Comparison of ENCODE assay signal across 36 cellular contexts in genomic region chr1:143651350-143651992, GRCh38.
"Had no signal": no experiment of that assay in that cellular context is flagged by ENCODE, and none has a peak within 500 bp of the region (broad histone marks: within the 10 kb centered on the region; RNA-seq: fewer than 3 reads in every experiment).

No MANE protein-coding gene starts in this region.

- H3K9me3 ChIP-seq: ascending aorta had no signal

- H3K4me1 Mint-ChIP-seq: activated B cell treated with CpG ODN at 0.5 μM for 24 hours; activated CD4-positive, alpha-beta T cell treated with anti-CD3 and anti-CD28 coated beads, Interleukin-2, amount 10 ng/mL, durations not matched to agents 24 days and 14 days; activated naive CD4-positive, alpha-beta T cell treated with anti-CD3 and anti-CD28 coated beads, Interleukin-2, amount 10 ng/mL, durations not matched to agents 7 days and 5 days; activated naive CD4-positive, alpha-beta T cell treated with anti-CD3 and anti-CD28 coated beads, Interleukin-2, amount 50 U/mL, for 24 hours; activated naive CD8-positive, alpha-beta T cell treated with anti-CD3 and anti-CD28 coated beads, Interleukin-2, amount 10 ng/mL, durations not matched to agents 7 days and 5 days; brain; central memory CD8-positive, alpha-beta T cell had no signal

- H3K27ac ChIP-seq: ascending aorta, cardiac muscle cell, VCaP had no signal

- H3K4me1 ChIP-seq: ascending aorta had no signal

- ATAC-seq: activated CD8-positive, alpha-beta T cell treated with anti-CD3 and anti-CD28 coated beads for 36 hours; activated naive CD8-positive, alpha-beta T cell treated with anti-CD3 and anti-CD28 coated beads, Interleukin-2, amount 50 U/mL, for 24 hours; activated T-cell treated with anti-CD3 and anti-CD28 coated beads, Interleukin-2, amount 50 U/mL, for 4 hours; activated T-cell treated with anti-CD3 and anti-CD28 coated beads, Interleukin-2, amount 50 U/mL, for 72 hours had no signal

- H3K27me3 ChIP-seq: ascending aorta had no signal

- H3K36me3 Mint-ChIP-seq: activated naive CD4-positive, alpha-beta T cell treated with anti-CD3 and anti-CD28 coated beads, Interleukin-2, amount 10 ng/mL, durations not matched to agents 7 days and 5 days; activated naive CD8-positive, alpha-beta T cell treated with anti-CD3 and anti-CD28 coated beads, Interleukin-2, amount 10 ng/mL, durations not matched to agents 7 days and 5 days; brain had no signal

- H3K4me3 Mint-ChIP-seq: activated B cell treated with CpG ODN at 0.5 μM for 24 hours; activated CD4-positive, alpha-beta memory T cell treated with anti-CD3 and anti-CD28 coated beads for 36 hours; activated CD4-positive, alpha-beta T cell treated with anti-CD3 and anti-CD28 coated beads, Interleukin-2, amount 10 ng/mL, durations not matched to agents 24 days and 14 days; activated CD8-positive, alpha-beta T cell treated with anti-CD3 and anti-CD28 coated beads for 36 hours; activated naive CD4-positive, alpha-beta T cell treated with anti-CD3 and anti-CD28 coated beads, Interleukin-2, amount 10 ng/mL, durations not matched to agents 7 days and 5 days; activated naive CD4-positive, alpha-beta T cell treated with anti-CD3 and anti-CD28 coated beads, Interleukin-2, amount 50 U/mL, for 24 hours; activated naive CD8-positive, alpha-beta T cell; activated naive CD8-positive, alpha-beta T cell treated with anti-CD3 and anti-CD28 coated beads, Interleukin-2, amount 10 ng/mL, durations not matched to agents 7 days and 5 days; activated naive CD8-positive, alpha-beta T cell treated with anti-CD3 and anti-CD28 coated beads, Interleukin-2, amount 50 U/mL, for 24 hours; activated T-cell treated with anti-CD3 and anti-CD28 coated beads, Interleukin-2, amount 50 U/mL, for 4 hours; activated T-cell treated with anti-CD3 and anti-CD28 coated beads, Interleukin-2, amount 50 U/mL, for 72 hours; brain; central memory CD8-positive, alpha-beta T cell; T-helper 1 cell treated with Interleukin-12 subunit alpha and Interleukin-12 subunit beta and Interleukin-4 antibody, amounts not matched to agents 30 μg/mL and 1 μg/mL, for 36 hours; T-helper 2 cell treated with Interferon-gamma antibody and Interleukin-4, amounts not matched to agents 5 μg/mL and 100 μg/mL, for 36 hours had no signal

- DNase-seq: activated B cell treated with CpG ODN at 0.5 μM for 24 hours; activated CD4-positive, alpha-beta memory T cell treated with anti-CD3 and anti-CD28 coated beads for 36 hours; activated CD4-positive, alpha-beta T cell treated with anti-CD3 and anti-CD28 coated beads for 4 hours; activated CD4-positive, alpha-beta T cell treated with anti-CD3 and anti-CD28 coated beads, Interleukin-2, amount 10 ng/mL, durations not matched to agents 24 days and 14 days; activated CD4-positive, alpha-beta T cell treated with anti-CD3 and anti-CD28 coated beads, Interleukin-2, amount 50 U/mL, for 1 hour; activated CD4-positive, alpha-beta T cell treated with anti-CD3 and anti-CD28 coated beads, Interleukin-2, amount 50 U/mL, for 4 hours; activated CD4-positive, CD25-positive, alpha-beta regulatory T cell treated with anti-CD3 and anti-CD28 coated beads, Interleukin-2, amount 50 U/mL, for 72 hours; activated CD8-positive, alpha-beta memory T cell treated with anti-CD3 and anti-CD28 coated beads, Interleukin-2, amount 50 U/mL, for 4 hours; activated CD8-positive, alpha-beta T cell treated with anti-CD3 and anti-CD28 coated beads for 36 hours; activated effector memory CD4-positive, alpha-beta T cell treated with Interleukin-2 at 50 U/mL for 16 hours; activated gamma-delta T cell; activated naive CD4-positive, alpha-beta T cell treated with anti-CD3 and anti-CD28 coated beads, Interleukin-2, amount 10 ng/mL, durations not matched to agents 7 days and 5 days; activated naive CD4-positive, alpha-beta T cell treated with Interleukin-2 at 50 U/mL for 16 hours; activated naive CD8-positive, alpha-beta T cell treated with anti-CD3 and anti-CD28 coated beads, Interleukin-2, amount 10 ng/mL, durations not matched to agents 7 days and 5 days; activated naive CD8-positive, alpha-beta T cell treated with anti-CD3 and anti-CD28 coated beads, Interleukin-2, amount 50 U/mL, for 24 hours; activated T-cell treated with anti-CD3 and anti-CD28 coated beads for 4 hours; activated T-cell treated with anti-CD3 and anti-CD28 coated beads, Interleukin-2, amount 50 U/mL, for 1 hour; activated T-cell treated with anti-CD3 and anti-CD28 coated beads, Interleukin-2, amount 50 U/mL, for 4 hours; activated T-cell treated with anti-CD3 and anti-CD28 coated beads, Interleukin-2, amount 50 U/mL, for 72 hours; amygdala; anterior cingulate cortex; caudate nucleus; cerebellar nuclear complex; T-helper 1 cell; T-helper 2 cell; T-helper 9 cell had no signal

- H3K4me3 ChIP-seq: ascending aorta, cardiac muscle cell had no signal

- H3K27ac Mint-ChIP-seq: activated B cell treated with CpG ODN at 0.5 μM for 24 hours; activated CD4-positive, alpha-beta memory T cell treated with anti-CD3 and anti-CD28 coated beads for 36 hours; activated CD4-positive, alpha-beta T cell treated with anti-CD3 and anti-CD28 coated beads, Interleukin-2, amount 10 ng/mL, durations not matched to agents 24 days and 14 days; activated CD8-positive, alpha-beta T cell treated with anti-CD3 and anti-CD28 coated beads for 36 hours; activated naive CD4-positive, alpha-beta T cell treated with anti-CD3 and anti-CD28 coated beads, Interleukin-2, amount 10 ng/mL, durations not matched to agents 7 days and 5 days; activated naive CD4-positive, alpha-beta T cell treated with anti-CD3 and anti-CD28 coated beads, Interleukin-2, amount 50 U/mL, for 24 hours; activated naive CD8-positive, alpha-beta T cell; activated naive CD8-positive, alpha-beta T cell treated with anti-CD3 and anti-CD28 coated beads, Interleukin-2, amount 10 ng/mL, durations not matched to agents 7 days and 5 days; activated naive CD8-positive, alpha-beta T cell treated with anti-CD3 and anti-CD28 coated beads, Interleukin-2, amount 50 U/mL, for 24 hours; activated T-cell treated with anti-CD3 and anti-CD28 coated beads, Interleukin-2, amount 50 U/mL, for 72 hours; activated T-helper 2 cell treated with anti-CD3 and anti-CD28 coated beads, Interferon-gamma antibody, Interleukin-2, Interleukin-4, amounts not matched to agents 10 μg/mL and 5 μg/mL and 100 μg/mL, durations not matched to agents 14 hours and 24 hours and 36 hours; brain; T-helper 1 cell treated with Interleukin-12 subunit alpha and Interleukin-12 subunit beta and Interleukin-4 antibody, amounts not matched to agents 30 μg/mL and 1 μg/mL, for 36 hours; T-helper 2 cell treated with Interferon-gamma antibody and Interleukin-4, amounts not matched to agents 5 μg/mL and 100 μg/mL, for 36 hours had no signal

- H3K36me3 ChIP-seq: ascending aorta, cardiac muscle cell had no signal
